1 cellular context compared by ENCODE assay signal in the genomic region with DNA sequence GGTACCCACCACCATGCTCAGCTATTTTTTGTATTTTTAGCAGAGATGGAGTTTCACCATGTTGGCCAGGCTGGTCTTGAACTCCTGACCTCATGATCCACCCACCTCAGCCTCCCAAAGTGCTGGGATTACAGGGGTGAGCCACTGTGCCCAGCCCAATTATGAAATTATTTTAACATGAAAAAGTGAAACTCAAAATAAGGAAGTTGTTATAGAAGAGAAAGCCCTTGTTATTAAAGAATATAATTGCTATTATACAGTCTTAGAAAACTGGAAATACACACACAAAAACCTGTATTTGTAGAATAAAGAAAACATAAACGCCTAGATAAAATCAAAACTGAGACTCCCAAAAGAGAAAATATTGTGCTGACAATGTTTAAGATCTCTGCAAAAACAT. TPM values are rescaled to one million over a fixed set of nuclear protein-coding genes. Genes with fewer than 3 reads are reported as not detected.
"Had no signal": no experiment of that assay in that cellular context is flagged by ENCODE, and none has a peak within 500 bp of the region (broad histone marks: within the 10 kb centered on the region; RNA-seq: fewer than 3 reads in every experiment).

No MANE protein-coding gene starts in this region.

RNA-seq across cellular contexts. Expression of a gene that starts 45.2 kb away (rescaled TPM):
- total RNA-seq: osteocyte had no signal
